1 cellular context compared by ENCODE assay signal in the genomic region with DNA sequence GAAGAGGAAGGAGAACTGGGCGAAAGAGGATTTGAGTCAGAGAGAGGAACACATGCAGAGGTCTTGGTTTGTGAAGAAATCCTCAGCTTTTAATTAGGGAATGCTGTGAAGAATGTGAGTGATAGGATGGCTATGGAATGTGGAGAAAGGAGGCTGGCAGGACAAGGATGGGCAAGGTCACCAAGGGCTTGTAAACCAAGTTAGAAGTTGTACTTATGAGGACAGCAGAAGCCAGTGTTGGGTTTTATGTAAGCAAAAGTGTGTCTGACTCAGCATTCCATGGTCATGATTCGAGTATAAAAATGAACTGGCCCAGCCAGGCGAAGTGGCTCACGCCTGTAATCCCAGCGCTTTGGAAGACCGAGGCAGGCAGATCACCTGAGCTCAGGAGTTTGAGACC.
TF ChIP-seq lines count a peak whose summit lies in the region.

No MANE protein-coding gene starts in this region.

TF ChIP-seq in SK-N-SH, 30 proteins besides CTCF, POLR2A, EP300 and RAD21 (continued from another document):
- TF ChIP-seq SIN3A (IDR thresholded peaks at IDR 0.05; ENCODE audit: borderline replicate concordance, low read depth, low read length), result no peak
- no peak for TF ChIP-seq POLR2AphosphoS5 (IDR thresholded peaks at IDR 0.05; ENCODE audit: low read depth, low read length)
